In genomic region chr2:225008935-225009334, GRCh38 we compare ENCODE assay signal across 9 cellular contexts. TPM values are rescaled to one million over a fixed set of nuclear protein-coding genes. Genes with fewer than 3 reads are reported as not detected.
DNase-seq lines count a peak whose midpoint lies in the region; ATAC-seq and TF ChIP-seq lines count a peak whose summit lies in the region.
"Had no signal": no experiment of that assay in that cellular context is flagged by ENCODE, and none has a peak within 500 bp of the region (broad histone marks: within the 10 kb centered on the region; RNA-seq: fewer than 3 reads in every experiment).

No MANE protein-coding gene starts in this region.

- no peak overlapping the region for H2AFZ ChIP-seq in ACC112 (ENCODE audit: low read length, unreplicated experiment)

- H3K4me3 ChIP-seq in ACC112 (ENCODE audit: low read depth, low read length), result no peak overlapping the region
- no peak overlapping the region for H3K4me3 ChIP-seq in fibroblast of pulmonary artery (replicated peaks; ENCODE audit: low read depth, low read length)
- H3K4me3 ChIP-seq in tibial artery, result no peak overlapping the region

- no peaks in the 10 kb centered on the region for H3K27me3 ChIP-seq in ACC112 (ENCODE audit: insufficient read depth, low read length)
- no peaks in the 10 kb centered on the region for H3K27me3 ChIP-seq in tibial artery

- H3K36me3 ChIP-seq in ACC112 (ENCODE audit: insufficient read depth, low read length), result no peaks in the 10 kb centered on the region
- no peaks in the 10 kb centered on the region for H3K36me3 ChIP-seq in tibial artery

- peak; percentile 19 for DNase-seq in NCI-H460 (ENCODE audit: extremely low read depth, low read depth)
- DNase-seq in fibroblast of pulmonary artery (ENCODE audit: low read depth), result no peak
- no peak for DNase-seq in HCEC 1CT
- no peak for DNase-seq in omental fat pad (ENCODE audit: low spot score)
- DNase-seq in tibial artery, result no peak
- DNase-seq: caudate nucleus had no signal

- intact Hi-C loops in tibial artery (cut with DNase I; ENCODE audit: low total_unique reads), result loop anchor here (10.0 kb wide), 1 partner anchor 204 kb away; no protein-coding TSS in a partner anchor

- TF ChIP-seq CTCF in GM12872 (IDR thresholded peaks at IDR 0.05; ENCODE audit: insufficient read depth, low read depth, low read length) (peak; percentile 59; the same call in 2 of the 3 replicates), fibroblast of pulmonary artery (IDR thresholded peaks at IDR 0.05; ENCODE audit: low read length, missing control alignments) (peak; percentile 47), omental fat pad (IDR thresholded peaks at IDR 0.05) (no peak), tibial artery (IDR thresholded peaks at IDR 0.05) (peak in 1 of 2 experiments; percentile 10)

- H3K9me3 ChIP-seq in tibial artery, result no peaks in the 10 kb centered on the region

- peak overlapping the region; percentile 94; the same call in 1 of the 2 replicates for H3K27ac ChIP-seq in ACC112 (ENCODE audit: low read depth, low read length)
- no peak overlapping the region for H3K27ac ChIP-seq in tibial artery

- H3K4me1 ChIP-seq in ACC112 (ENCODE audit: control insufficient read depth, insufficient read depth, low read length, unreplicated experiment), result peaks cover 52% of the 10 kb centered on the region
- no peaks in the 10 kb centered on the region for H3K4me1 ChIP-seq in tibial artery

- H3K79me2 ChIP-seq in ACC112 (ENCODE audit: control insufficient read depth, insufficient read depth, low read length, unreplicated experiment), result peaks cover 78% of the 10 kb centered on the region

- ATAC-seq in HG02885 (IDR thresholded peaks at IDR 0.05; ENCODE audit: poor library complexity, unreplicated experiment) (no peak), omental fat pad (ENCODE audit: low FRiP score) (no peak)

RNA-seq across cellular contexts. Expression of gene DOCK10, which starts 33.3 kb away (rescaled TPM):
- total RNA-seq in NCI-H460 (2014; rRNA removed; shearing (Covaris generic)), result 17.5 and 23.9 TPM in 2 replicates
- polyA plus RNA-seq in NCI-H460 (2014; cell fraction: nucleus; rRNA removed), result 26.8 and 38.7 TPM in 2 replicates
- 10 to 100 TPM; 11.9 to 42.0 (median 17.9) TPM for total RNA-seq in omental fat pad

Comparison
In these comparisons a context has a peak if more than half of its experiments do, and no peak if none do; other contexts are left out.
1. CTCF ChIP-seq: peak in GM12872 (single experiment) and fibroblast of pulmonary artery (single experiment); none in omental fat pad (0 of 3).